27 cellular contexts compared by ENCODE assay signal in genomic region chr2:126838718-126838985, GRCh38.
"Had no signal": no experiment of that assay in that cellular context is flagged by ENCODE, and none has a peak within 500 bp of the region (broad histone marks: within the 10 kb centered on the region; RNA-seq: fewer than 3 reads in every experiment).

No MANE protein-coding gene starts in this region.

- H3K4me2 ChIP-seq: KMS-11, PC-9 had no signal

- H3K27ac ChIP-seq: brain microvascular endothelial cell, KMS-11, PC-9, RWPE1, SK-N-MC, WERI-Rb-1 had no signal

- H3K27ac Mint-ChIP-seq: activated CD4-positive, alpha-beta memory T cell treated with anti-CD3 and anti-CD28 coated beads, Interleukin-2, amount 10 ng/mL, durations not matched to agents 7 days and 5 days; activated naive CD4-positive, alpha-beta T cell treated with anti-CD3 and anti-CD28 coated beads, Interleukin-2, amount 10 ng/mL, durations not matched to agents 7 days and 5 days; activated naive CD8-positive, alpha-beta T cell; activated naive CD8-positive, alpha-beta T cell treated with anti-CD3 and anti-CD28 coated beads, Interleukin-2, amount 50 U/mL, for 24 hours; activated T-helper 1 cell treated with anti-CD3 and anti-CD28 coated beads, Interleukin-12 subunit alpha, Interleukin-12 subunit beta, Interleukin-2, Interleukin-4 antibody, amounts not matched to agents 30 ng/mL and 10 ng/mL and 1 ng/mL, durations not matched to agents 14 hours and 24 hours and 36 hours had no signal

- H3K4me3 ChIP-seq: PC-9, SK-N-MC had no signal

- H3K36me3 Mint-ChIP-seq: activated naive CD4-positive, alpha-beta T cell treated with anti-CD3 and anti-CD28 coated beads, Interleukin-2, amount 10 ng/mL, durations not matched to agents 7 days and 5 days; activated naive CD8-positive, alpha-beta T cell had no signal

- DNase-seq: activated CD4-positive, alpha-beta memory T cell treated with anti-CD3 and anti-CD28 coated beads, Interleukin-2, amount 10 ng/mL, durations not matched to agents 7 days and 5 days; activated CD4-positive, alpha-beta T cell treated with anti-CD3 and anti-CD28 coated beads for 1 hour; activated CD4-positive, alpha-beta T cell treated with anti-CD3 and anti-CD28 coated beads for 48 hours; activated CD4-positive, CD25-positive, alpha-beta regulatory T cell; activated gamma-delta T cell treated with Interleukin-2 at 50 U/mL for 16 hours; activated naive CD4-positive, alpha-beta T cell treated with anti-CD3 and anti-CD28 coated beads, Interleukin-2, amount 10 ng/mL, durations not matched to agents 7 days and 5 days; activated naive CD8-positive, alpha-beta T cell treated with anti-CD3 and anti-CD28 coated beads, Interleukin-2, amount 50 U/mL, for 24 hours; activated T-cell treated with anti-CD3 and anti-CD28 coated beads, Interleukin-2, amount 50 U/mL, for 4 hours; brain microvascular endothelial cell; central memory CD4-positive, alpha-beta T cell; MM.1S; NCI-H1048; NCI-H1105 treated with DMSO at 0.1 percent for 48 hours; NCI-H1436; NCI-H1694; NCI-H1930; NCI-H2081 treated with DMSO at 0.1 percent for 48 hours; NCI-H345; PC-9; Right ventricle myocardium superior; T1000 had no signal

- H3K9ac ChIP-seq: KMS-11 had no signal

- H3K27me3 ChIP-seq: brain microvascular endothelial cell had no signal

- H3K4me3 Mint-ChIP-seq: activated CD4-positive, alpha-beta memory T cell treated with anti-CD3 and anti-CD28 coated beads, Interleukin-2, amount 10 ng/mL, durations not matched to agents 7 days and 5 days; activated naive CD4-positive, alpha-beta T cell treated with anti-CD3 and anti-CD28 coated beads, Interleukin-2, amount 10 ng/mL, durations not matched to agents 7 days and 5 days; activated naive CD8-positive, alpha-beta T cell; activated naive CD8-positive, alpha-beta T cell treated with anti-CD3 and anti-CD28 coated beads, Interleukin-2, amount 50 U/mL, for 24 hours; activated T-cell treated with anti-CD3 and anti-CD28 coated beads, Interleukin-2, amount 50 U/mL, for 4 hours; activated T-helper 1 cell treated with anti-CD3 and anti-CD28 coated beads, Interleukin-12 subunit alpha, Interleukin-12 subunit beta, Interleukin-2, Interleukin-4 antibody, amounts not matched to agents 30 ng/mL and 10 ng/mL and 1 ng/mL, durations not matched to agents 14 hours and 24 hours and 36 hours had no signal

- H3K36me3 ChIP-seq: brain microvascular endothelial cell, WERI-Rb-1 had no signal

- H3K4me1 Mint-ChIP-seq: activated CD4-positive, alpha-beta memory T cell treated with anti-CD3 and anti-CD28 coated beads, Interleukin-2, amount 10 ng/mL, durations not matched to agents 7 days and 5 days; activated naive CD4-positive, alpha-beta T cell treated with anti-CD3 and anti-CD28 coated beads, Interleukin-2, amount 10 ng/mL, durations not matched to agents 7 days and 5 days; activated naive CD8-positive, alpha-beta T cell treated with anti-CD3 and anti-CD28 coated beads, Interleukin-2, amount 50 U/mL, for 24 hours had no signal

- H3K9me3 Mint-ChIP-seq: activated CD4-positive, alpha-beta memory T cell treated with anti-CD3 and anti-CD28 coated beads, Interleukin-2, amount 10 ng/mL, durations not matched to agents 7 days and 5 days; activated naive CD4-positive, alpha-beta T cell treated with anti-CD3 and anti-CD28 coated beads, Interleukin-2, amount 10 ng/mL, durations not matched to agents 7 days and 5 days; activated naive CD8-positive, alpha-beta T cell treated with anti-CD3 and anti-CD28 coated beads, Interleukin-2, amount 50 U/mL, for 24 hours; activated T-cell treated with anti-CD3 and anti-CD28 coated beads, Interleukin-2, amount 50 U/mL, for 4 hours; activated T-helper 1 cell treated with anti-CD3 and anti-CD28 coated beads, Interleukin-12 subunit alpha, Interleukin-12 subunit beta, Interleukin-2, Interleukin-4 antibody, amounts not matched to agents 30 ng/mL and 10 ng/mL and 1 ng/mL, durations not matched to agents 14 hours and 24 hours and 36 hours had no signal
